ENCODE assay signal across 9 cellular contexts in genomic region chr10:80473692-80474596, GRCh38. TPM values are rescaled to one million over a fixed set of nuclear protein-coding genes. Genes with fewer than 3 reads are reported as not detected.
DNase-seq lines count a peak whose midpoint lies in the region; ATAC-seq and TF ChIP-seq lines count a peak whose summit lies in the region.
"Had no signal": no experiment of that assay in that cellular context is flagged by ENCODE, and none has a peak within 500 bp of the region (broad histone marks: within the 10 kb centered on the region; RNA-seq: fewer than 3 reads in every experiment).

No MANE protein-coding gene starts in this region.

- DNase-seq in CD4-positive, alpha-beta T cell, result no peak
- DNase-seq in NCI-H226 (peak; percentile 25), choroid plexus epithelial cell (ENCODE audit: low read depth) (peak; percentile 53), neural progenitor cell (ENCODE audit: low spot score) (no peak), MV-4-11 (lab: John Stamatoyannopoulos, UW) (no peak), PC-3 (no peak)

- H3K9ac ChIP-seq in neural progenitor cell (no peak overlapping the region), PC-3 (ENCODE audit: low read length) (no peak overlapping the region)

- peaks cover 7% of the 10 kb centered on the region for H3K9me3 Mint-ChIP-seq in CD4-positive, alpha-beta T cell
- peaks cover 20% of the 10 kb centered on the region for H3K9me3 Mint-ChIP-seq in neural progenitor cell

- H3K9me2 ChIP-seq in PC-3 (replicated peaks; ENCODE audit: low read length), result no peaks in the 10 kb centered on the region

- peak overlapping the region; percentile 48 for H3K27ac ChIP-seq in CD4-positive, alpha-beta T cell (ENCODE audit: low read depth, low read length)
- no peak overlapping the region for H3K27ac ChIP-seq in neural progenitor cell
- H3K27ac ChIP-seq in PC-3 (ENCODE audit: low read length), result no peak overlapping the region
- H3K27ac ChIP-seq: tibial artery had no signal

- H3K4me3 ChIP-seq in choroid plexus epithelial cell (ENCODE audit: low read depth, low read length), result no peak overlapping the region
- H3K4me3 ChIP-seq in neural progenitor cell, result no peak overlapping the region
- no peak overlapping the region for H3K4me3 ChIP-seq in PC-3 (ENCODE audit: low read length)
- H3K4me3 ChIP-seq: tibial artery had no signal

- peaks cover 94% of the 10 kb centered on the region for H3K36me3 Mint-ChIP-seq in CD4-positive, alpha-beta T cell (ENCODE audit: low read depth)
- peaks cover 36% of the 10 kb centered on the region for H3K36me3 Mint-ChIP-seq in neural progenitor cell

- peak overlapping the region; percentile 14 for H3K4me2 ChIP-seq in neural progenitor cell
- H3K4me2 ChIP-seq in PC-3 (ENCODE audit: low read length), result no peak overlapping the region

- peaks cover 70% of the 10 kb centered on the region for H4K20me1 ChIP-seq in neural progenitor cell (ENCODE audit: low read depth)
- H4K20me1 ChIP-seq in PC-3 (ENCODE audit: low read length), result no peaks in the 10 kb centered on the region

- H3K27me3 Mint-ChIP-seq in CD4-positive, alpha-beta T cell, result no peaks in the 10 kb centered on the region
- peaks cover 6% of the 10 kb centered on the region for H3K27me3 Mint-ChIP-seq in neural progenitor cell (ENCODE audit: insufficient read depth, low read depth)

- H3K9me3 ChIP-seq in CD4-positive, alpha-beta T cell (ENCODE audit: control insufficient read depth, low read length), result peaks cover 4% of the 10 kb centered on the region
- H3K9me3 ChIP-seq in neural progenitor cell (ENCODE audit: low read depth) (no peaks in the 10 kb centered on the region), PC-3 (ENCODE audit: low read length) (no peaks in the 10 kb centered on the region)

- CTCF ChIA-PET in CD4-positive, alpha-beta T cell (lab: Charles Lee), result interaction anchor here (1.1 to 19.9 kb wide), 5 partner anchors 15 to 96 kb away, joined by 3 to 250 read pairs (median 4); no protein-coding TSS in a partner anchor
- CTCF ChIA-PET in PC-3 (lab: Charles Lee), result no interaction called here

- BruUV-seq in PC-3 (replicated peaks; lab: Mats Ljungman, UMichigan), result no TSS peak

- H3K4me3 Mint-ChIP-seq in CD4-positive, alpha-beta T cell, result peak overlapping the region; percentile 49
- H3K4me3 Mint-ChIP-seq in neural progenitor cell, result no peak overlapping the region

- H2AFZ ChIP-seq in neural progenitor cell (replicated peaks), result no peak overlapping the region
- H2AFZ ChIP-seq in PC-3 (ENCODE audit: low read length), result no peak overlapping the region

- no peaks in the 10 kb centered on the region for H3K27me3 ChIP-seq in CD4-positive, alpha-beta T cell (ENCODE audit: control insufficient read depth, insufficient read depth, low read length)
- H3K27me3 ChIP-seq in neural progenitor cell (no peaks in the 10 kb centered on the region), PC-3 (ENCODE audit: low read length) (no peaks in the 10 kb centered on the region)
- H3K27me3 ChIP-seq: tibial artery had no signal

- no peak for TF ChIP-seq CTCF in CD4-positive, alpha-beta T cell (IDR thresholded peaks at IDR 0.05)
- TF ChIP-seq CTCF in choroid plexus epithelial cell (conservative IDR thresholded peaks at IDR 0.05; ENCODE audit: low read depth, low read length), result no peak
- TF ChIP-seq CTCF in neural progenitor cell (IDR thresholded peaks at IDR 0.05), result no peak
- TF ChIP-seq CTCF in PC-3 (conservative IDR thresholded peaks at IDR 0.05; ENCODE audit: low read depth, low read length), result no peak

- peak overlapping the region; percentile 92 for H3K27ac Mint-ChIP-seq in CD4-positive, alpha-beta T cell
- peak overlapping the region; percentile 74 for H3K27ac Mint-ChIP-seq in neural progenitor cell

- H3K36me3 ChIP-seq in neural progenitor cell (no peaks in the 10 kb centered on the region), PC-3 (ENCODE audit: low read depth, low read length) (no peaks in the 10 kb centered on the region)

- POLR2A ChIA-PET in CD4-positive, alpha-beta T cell (lab: Charles Lee), result interaction anchor here (0.9 to 22.9 kb wide), 7 partner anchors 9 to 66 kb away, joined by 3 to 420 read pairs (median 17); partner anchors contain the start of genes PRXL2A and TSPAN14
- POLR2A ChIA-PET in PC-3 (lab: Charles Lee; ENCODE audit: unreplicated experiment), result no interaction called here

- H3F3A ChIP-seq in neural progenitor cell (ENCODE audit: low read depth) (peaks cover 4% of the 10 kb centered on the region), PC-3 (ENCODE audit: low read length, unreplicated experiment) (no peaks in the 10 kb centered on the region)

- ATAC-seq in CD4-positive, alpha-beta T cell (ENCODE audit: poor library complexity), result no peak
- no peak for ATAC-seq in GM21737 (IDR thresholded peaks at IDR 0.05; ENCODE audit: unreplicated experiment)
- ATAC-seq in PC-3, result no peak
- ATAC-seq in HG03039 (IDR thresholded peaks at IDR 0.05; ENCODE audit: unreplicated experiment), result no peak

- H3K79me2 ChIP-seq in neural progenitor cell (ENCODE audit: low read depth) (peaks cover 100% of the 10 kb centered on the region), PC-3 (ENCODE audit: low read length) (no peaks in the 10 kb centered on the region)

- H3K4me1 ChIP-seq in neural progenitor cell, result peaks cover 23% of the 10 kb centered on the region
- no peaks in the 10 kb centered on the region for H3K4me1 ChIP-seq in PC-3 (ENCODE audit: insufficient read depth, low read length)

- H3K4me1 Mint-ChIP-seq in CD4-positive, alpha-beta T cell (ENCODE audit: low read depth), result peaks cover 91% of the 10 kb centered on the region
- H3K4me1 Mint-ChIP-seq in neural progenitor cell, result peaks cover 42% of the 10 kb centered on the region

- intact Hi-C loops in CD4-positive, alpha-beta T cell (cut with DNase I, micrococcal nuclease), result no loop called here
- intact Hi-C loops in PC-3 (cut with micrococcal nuclease), result no loop called here

RNA-seq across cellular contexts. Expression of gene TSPAN14, which starts 19.8 kb away (rescaled TPM):
- 100 to 1,000 TPM; 167 to 168 TPM for total RNA-seq in CD4-positive, alpha-beta T cell
- total RNA-seq in neural progenitor cell (ENCODE audit: low replicate concordance), result 32.7 and 68.9 TPM in 2 replicates
- total RNA-seq in PC-3 (2014; rRNA removed), result not detected in 2 replicates

Comparison
In these comparisons a context has a peak if more than half of its experiments do, and no peak if none do; other contexts are left out.
1. DNase-seq: peak in NCI-H226 (single experiment) and choroid plexus epithelial cell (single experiment); none in CD4-positive, alpha-beta T cell (0 of 10), neural progenitor cell (single experiment), MV-4-11 (single experiment) and PC-3 (single experiment).
2. RNA of gene TSPAN14, which starts 19.8 kb away (total RNA-seq): 167 to 168 TPM in CD4-positive, alpha-beta T cell and 32.7 to 68.9 TPM in neural progenitor cell; not detected in PC-3; every median in the first group is over 10 times any median in the second.